Comparison of ENCODE assay signal across 8 cellular contexts in genomic region chr13:33817843-33818661, GRCh38. TPM values are rescaled to one million over a fixed set of nuclear protein-coding genes. Genes with fewer than 3 reads are reported as not detected.
DNase-seq lines count a peak whose midpoint lies in the region; ATAC-seq and TF ChIP-seq lines count a peak whose summit lies in the region.

A gene with protein sequence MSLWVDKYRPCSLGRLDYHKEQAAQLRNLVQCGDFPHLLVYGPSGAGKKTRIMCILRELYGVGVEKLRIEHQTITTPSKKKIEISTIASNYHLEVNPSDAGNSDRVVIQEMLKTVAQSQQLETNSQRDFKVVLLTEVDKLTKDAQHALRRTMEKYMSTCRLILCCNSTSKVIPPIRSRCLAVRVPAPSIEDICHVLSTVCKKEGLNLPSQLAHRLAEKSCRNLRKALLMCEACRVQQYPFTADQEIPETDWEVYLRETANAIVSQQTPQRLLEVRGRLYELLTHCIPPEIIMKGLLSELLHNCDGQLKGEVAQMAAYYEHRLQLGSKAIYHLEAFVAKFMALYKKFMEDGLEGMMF (plus strand): TSS chr13:33818149. CDS start chr13:33818179, 30 bp downstream.

- no peak for TF ChIP-seq CTCF in AG09319 (IDR thresholded peaks at IDR 0.05; ENCODE audit: low read depth, low read length)

- DNase-seq in AG09319 (ENCODE audit: extremely low read depth, low read depth) (peak; percentile 79), NCI-H460 (ENCODE audit: extremely low read depth, low read depth) (peak; percentile 89), cerebellum (ENCODE audit: low spot score) (peak; percentile 89), islet precursor cell (peak; percentile 95)
- peak; percentile 91 for DNase-seq in activated CD4-positive, CD25-positive, alpha-beta regulatory T cell treated with anti-CD3 and anti-CD28 coated beads, Interleukin-2, amount 50 U/mL, for 72 hours
- peak; percentile 69 to 82 for DNase-seq in stimulated activated CD4-positive, alpha-beta T cell treated with anti-CD3 and anti-CD28 coated beads, Interleukin-15, amount 100 ng/mL, for 1 hour (ENCODE audit: low read depth in 1 of 2, low spot score in 1 of 2)

- peak; percentile 95 for ATAC-seq in GM19035 (IDR thresholded peaks at IDR 0.05; ENCODE audit: unreplicated experiment)
- ATAC-seq in HG03354 (IDR thresholded peaks at IDR 0.05; ENCODE audit: poor library complexity, severe bottlenecking, unreplicated experiment), result peak; percentile 96

RNA-seq across cellular contexts. Expression of the gene that starts here (rescaled TPM):
- total RNA-seq in NCI-H460 (2014; rRNA removed; shearing (Covaris generic)), result 23.0 and 27.4 TPM in 2 replicates
- polyA plus RNA-seq in NCI-H460 (2014; cell fraction: nucleus; rRNA removed), result 63.5 and 73.0 TPM in 2 replicates
- 28.8 TPM for total RNA-seq in cerebellum

Comparison
In these comparisons a context has a peak if more than half of its experiments do, and no peak if none do; other contexts are left out.
1. Peak in every context shown above with its lines: DNase-seq and ATAC-seq.